In genomic region chr13:99153219-99153618, GRCh38 we compare ENCODE assay signal across 1 cellular context.
TF ChIP-seq lines count a peak whose summit lies in the region.

No MANE protein-coding gene starts in this region.

TF ChIP-seq in GM23338, 12 proteins besides CTCF, POLR2A, EP300 and RAD21 (continued from another document):
- TF ChIP-seq ZNF462 (CRISPR knock-in tag; IDR thresholded peaks at IDR 0.05) (no peak), REST (IDR thresholded peaks at IDR 0.05; ENCODE audit: unreplicated experiment) (no peak), ZNF114 (CRISPR knock-in tag; IDR thresholded peaks at IDR 0.05) (no peak), STAT1 (IDR thresholded peaks at IDR 0.05; ENCODE audit: unreplicated experiment) (no peak), CREB1 (CRISPR knock-in tag; IDR thresholded peaks at IDR 0.05; ENCODE audit: low read depth) (no peak), POLR2AphosphoS5 (IDR thresholded peaks at IDR 0.05; ENCODE audit: low read depth) (no peak), EZH2phosphoT487 (IDR thresholded peaks at IDR 0.05; ENCODE audit: unreplicated experiment) (no peak), NANOG (IDR thresholded peaks at IDR 0.05; ENCODE audit: borderline replicate concordance) (no peak), ZNF331 (CRISPR knock-in tag; IDR thresholded peaks at IDR 0.05; ENCODE audit: low read depth) (no peak), ETS1 (IDR thresholded peaks at IDR 0.05) (no peak)
